Comparison of ENCODE assay signal across 9 cellular contexts in genomic region chr1:177948336-177948972, GRCh38.
DNase-seq lines count a peak whose midpoint lies in the region; ATAC-seq, FAIRE-seq and TF ChIP-seq lines count a peak whose summit lies in the region.
"Had no signal": no experiment of that assay in that cellular context is flagged by ENCODE, and none has a peak within 500 bp of the region (broad histone marks: within the 10 kb centered on the region; RNA-seq: fewer than 3 reads in every experiment).

No MANE protein-coding gene starts in this region.

- no peaks in the 10 kb centered on the region for H3K27me3 ChIP-seq in brain microvascular endothelial cell (replicated peaks)
- H3K27me3 ChIP-seq: BLaER1 treated with 17β-estradiol and CSF1 and Interleukin-3, amounts not matched to agents 10 nM and 100 nM had no signal

- peak; percentile 86 for FAIRE-seq in islet of Langerhans (lab: Jason Lieb, UNC)

- in situ Hi-C loops in brain microvascular endothelial cell (cut with HindIII; ENCODE audit: low pct_ligation_motif_present, low sequenced_read_pairs), result no loop called here

- H3K4me3 ChIP-seq in brain microvascular endothelial cell (ENCODE audit: low read depth, low read length), result no peak overlapping the region
- H3K4me3 ChIP-seq: BLaER1 treated with 17β-estradiol and CSF1 and Interleukin-3, amounts not matched to agents 10 nM and 100 nM had no signal

- peak; percentile 94 for TF ChIP-seq CTCF in brain microvascular endothelial cell (IDR thresholded peaks at IDR 0.05; ENCODE audit: low read depth, low read length, missing control alignments)

- H3K36me3 ChIP-seq in brain microvascular endothelial cell (replicated peaks), result no peaks in the 10 kb centered on the region
- H3K36me3 ChIP-seq: BLaER1 treated with 17β-estradiol and CSF1 and Interleukin-3, amounts not matched to agents 10 nM and 100 nM had no signal

- peak; percentile 90 for ATAC-seq in GM21367 (IDR thresholded peaks at IDR 0.05; ENCODE audit: unreplicated experiment)

- H3K27ac ChIP-seq in brain microvascular endothelial cell, result no peak overlapping the region
- H3K27ac ChIP-seq: BLaER1 treated with 17β-estradiol and CSF1 and Interleukin-3, amounts not matched to agents 10 nM and 100 nM had no signal

- peak; percentile 47 to 89 (median 82) for DNase-seq in NCI-H1417 (lab: John Stamatoyannopoulos, UW)
- DNase-seq in NCI-H1417 treated with DMSO at 0.1 percent for 48 hours (lab: John Stamatoyannopoulos, UW), result no peak
- peak; percentile 63 for DNase-seq in HPDE6-E6E7 (ENCODE audit: extremely low spot score)
- DNase-seq in NCI-H82 (lab: John Stamatoyannopoulos, UW), result peak; percentile 86
- DNase-seq in brain microvascular endothelial cell, result peak; percentile 66
- peak; percentile 44 for DNase-seq in stimulated activated CD8-positive, alpha-beta memory T cell treated with anti-CD3 and anti-CD28 coated beads, Interleukin-4, amount 100 ng/mL, for 48 hours
